ENCODE assay signal across 8 cellular contexts in genomic region chr5:94908889-94909480, GRCh38.
DNase-seq lines count a peak whose midpoint lies in the region; ATAC-seq, FAIRE-seq and TF ChIP-seq lines count a peak whose summit lies in the region.

No MANE protein-coding gene starts in this region.

- POLR2A ChIA-PET in BJ (lab: Charles Lee) (no interaction called here), K562 (lab: Yijun Ruan, JAX) (no interaction called here)

- TF ChIP-seq CTCF in BJ (IDR thresholded peaks at IDR 0.05; ENCODE audit: insufficient read depth, low read depth, low read length) (peak; percentile 69), GM13976 (IDR thresholded peaks at IDR 0.05; ENCODE audit: borderline replicate concordance, control extremely low read depth, extremely low read depth, insufficient read depth, missing control alignments) (peak; percentile 34), K562 (IDR thresholded peaks at IDR 0.05 in 2 of 3, conservative IDR thresholded peaks at IDR 0.05 in 1 of 3; ENCODE audit: insufficient read depth in 2 of 3, low read depth in 1 of 3, low read length in 3 of 3) (peak in 2 of 3 experiments; percentile 63 to 64; a peak in 4 of 6 replicates), right lobe of liver (IDR thresholded peaks at IDR 0.05) (peak; percentile 31 to 64 (median 62))

- no peaks in the 10 kb centered on the region for H3K36me3 ChIP-seq in BJ (ENCODE audit: control insufficient read depth, insufficient read depth, low read length)
- no peaks in the 10 kb centered on the region for H3K36me3 ChIP-seq in K562 (ENCODE audit: control insufficient read depth, insufficient read depth, low read length)
- no peaks in the 10 kb centered on the region for H3K36me3 ChIP-seq in right lobe of liver

- TF ChIP-seq EP300 in K562 (IDR thresholded peaks at IDR 0.05; ENCODE audit: low read length), result no peak

- H3K4me3 ChIP-seq in BJ (ENCODE audit: low read depth, low read length) (no peak overlapping the region), K562 (no peak overlapping the region), right lobe of liver (no peak overlapping the region)

- FAIRE-seq in K562 (lab: Jason Lieb, UNC), result peak; percentile 75

- no peaks in the 10 kb centered on the region for H3K27me3 ChIP-seq in BJ (ENCODE audit: control insufficient read depth, insufficient read depth, low read length)
- H3K27me3 ChIP-seq in K562 (ENCODE audit: control insufficient read depth in 2 of 2, insufficient read depth in 2 of 2, low read length in 2 of 2), result no peaks in the 10 kb centered on the region
- H3K27me3 ChIP-seq in right lobe of liver, result no peaks in the 10 kb centered on the region

- intact Hi-C loops in K562 (cut with micrococcal nuclease), result no loop called here
- intact Hi-C loops in right lobe of liver (cut with DNase I), result no loop called here

- no peaks in the 10 kb centered on the region for H4K20me1 ChIP-seq in K562 (replicated peaks; ENCODE audit: control insufficient read depth, insufficient read depth, low read length)

- H3K9ac ChIP-seq in K562 (ENCODE audit: insufficient read depth in 1 of 2, low read depth in 2 of 2, low read length in 2 of 2), result no peak overlapping the region

- no peaks in the 10 kb centered on the region for H3K9me1 ChIP-seq in K562 (ENCODE audit: control insufficient read depth, insufficient read depth, low read length)

- no peak overlapping the region for H3K27ac ChIP-seq in K562 (ENCODE audit: extremely low read depth, low read depth, low read length)
- H3K27ac ChIP-seq in right lobe of liver, result no peak overlapping the region

- no peak for DNase-seq in BJ (ENCODE audit: low read depth)
- peak; percentile 39 for DNase-seq in GM13976 (ENCODE audit: low spot score)
- DNase-seq in LoVo (ENCODE audit: low spot score), result peak; percentile 42
- DNase-seq in K562 (ENCODE audit: extremely low read depth in 1 of 4, low spot score in 3 of 4), result peak; percentile 20 to 38 (median 28)
- DNase-seq in right lobe of liver, result no peak
- DNase-seq in NK-92 treated with Interleukin-12 subunit alpha and Interleukin-12 subunit beta, amount 100 ng/mL, for 24 hours (lab: John Stamatoyannopoulos, UW), result no peak
- no peak for DNase-seq in activated CD4-positive, alpha-beta T cell treated with anti-CD3 and anti-CD28 coated beads, Interleukin-2, amount 50 U/mL, for 1 hour
- DNase-seq in stimulated activated CD4-positive, alpha-beta T cell treated with anti-CD3 and anti-CD28 coated beads, Interleukin-4, amount 100 ng/mL, for 4 hours, result no peak

- no peaks in the 10 kb centered on the region for H3K4me1 ChIP-seq in K562 (replicated peaks in 1 of 2; ENCODE audit: control insufficient read depth in 2 of 2, insufficient read depth in 2 of 2, low read length in 2 of 2)
- no peaks in the 10 kb centered on the region for H3K4me1 ChIP-seq in right lobe of liver

- CTCF ChIA-PET in BJ (lab: Yijun Ruan, JAX) (interaction anchor here (0.8 kb wide), 1 partner anchor 572 kb away, joined by 3 read pairs; no protein-coding TSS in a partner anchor), K562 (lab: Yijun Ruan, JAX; ENCODE audit: low intra/inter-chr PET ratio) (no interaction called here)

- H3K79me2 ChIP-seq in K562 (ENCODE audit: control insufficient read depth, insufficient read depth, low read length), result no peaks in the 10 kb centered on the region

- H3K9me3 ChIP-seq in K562 (replicated peaks; ENCODE audit: control insufficient read depth, insufficient read depth, low read depth, low read length), result no peaks in the 10 kb centered on the region
- no peaks in the 10 kb centered on the region for H3K9me3 ChIP-seq in right lobe of liver

- TF ChIP-seq POLR2A in K562 (conservative IDR thresholded peaks at IDR 0.05) (no peak), right lobe of liver (IDR thresholded peaks at IDR 0.05) (no peak)

- no peak overlapping the region for H3K4me2 ChIP-seq in K562 (ENCODE audit: insufficient read depth, low read length)

- H2AFZ ChIP-seq in K562 (ENCODE audit: low read depth, low read length), result no peak overlapping the region

- in situ Hi-C loops in GM13976 (cut with MboI; ENCODE audit: low sequenced_read_pairs, unreplicated experiment) (no loop called here), K562 (cut with MboI) (no loop called here)

- WGBS in K562 (ENCODE audit: insufficient coverage, low coverage, missing lambda C conversion rate), result 0% methylated on average over 2 of the region's 2 CpGs
- WGBS in right lobe of liver (ENCODE audit: insufficient coverage, low coverage, low lambda C conversion rate, missing lambda C conversion rate), result 9% methylated on average over 2 of the region's 2 CpGs

- ATAC-seq in K562 (peak; percentile 75), right lobe of liver (peak; percentile 46 to 68 (median 61))

- peak; percentile 37 to 63 for TF ChIP-seq RAD21 in K562 (CRISPR knock-in tag; conservative IDR thresholded peaks at IDR 0.05 in 1 of 2, IDR thresholded peaks at IDR 0.05 in 1 of 2)

- BruUV-seq in K562 (replicated peaks; lab: Mats Ljungman, UMichigan), result no TSS peak

TF ChIP-seq in K562, 482 proteins besides CTCF, POLR2A, EP300 and RAD21:
- TF ChIP-seq HMG20B (CRISPR knock-in tag; IDR thresholded peaks at IDR 0.05), result no peak
- no peak for TF ChIP-seq TFAM (CRISPR knock-in tag; conservative IDR thresholded peaks at IDR 0.05)
- no peak for TF ChIP-seq MTA2 (IDR thresholded peaks at IDR 0.05; ENCODE audit: low read depth)
- peak; percentile 21; the same call in 1 of the 2 replicates for TF ChIP-seq PKNOX1 (IDR thresholded peaks at IDR 0.05)
- TF ChIP-seq ATF3 (IDR thresholded peaks at IDR 0.05), result no peak
- TF ChIP-seq ATF3 (CRISPR knock-in tag; conservative IDR thresholded peaks at IDR 0.05), result no peak
- TF ChIP-seq RREB1 (CRISPR knock-in tag; IDR thresholded peaks at IDR 0.05), result no peak

Comparison
In these comparisons a context has a peak if more than half of its experiments do, and no peak if none do; other contexts are left out.
1. DNase-seq: peak in GM13976 (single experiment), LoVo (single experiment) and K562 (4 of 4); none in BJ (single experiment), right lobe of liver (0 of 3), NK-92 treated with Interleukin-12 subunit alpha and Interleukin-12 subunit beta, amount 100 ng/mL, for 24 hours (single experiment), activated CD4-positive, alpha-beta T cell treated with anti-CD3 and anti-CD28 coated beads, Interleukin-2, amount 50 U/mL, for 1 hour (single experiment) and stimulated activated CD4-positive, alpha-beta T cell treated with anti-CD3 and anti-CD28 coated beads, Interleukin-4, amount 100 ng/mL, for 4 hours (0 of 2).
2. Peak in every context shown above with its lines, with median percentiles within 50 percentile points of each other: CTCF ChIP-seq.